8 cellular contexts compared by ENCODE assay signal in genomic region chr19:10510301-10510802, GRCh38. TPM values are rescaled to one million over a fixed set of nuclear protein-coding genes. Genes with fewer than 3 reads are reported as not detected.
DNase-seq lines count a peak whose midpoint lies in the region; ATAC-seq and TF ChIP-seq lines count a peak whose summit lies in the region.

No MANE protein-coding gene starts in this region.

- no peaks in the 10 kb centered on the region for H3K4me1 ChIP-seq in hepatocyte (ENCODE audit: insufficient read depth)

- ATAC-seq in HG02798 (IDR thresholded peaks at IDR 0.05; ENCODE audit: poor library complexity, unreplicated experiment) (no peak), HG03460 (IDR thresholded peaks at IDR 0.05; ENCODE audit: unreplicated experiment) (no peak)

- 13% methylated on average over 15 of the region's 15 CpGs for WGBS in hepatocyte (ENCODE audit: low lambda C conversion rate, missing lambda C conversion rate)

- H3K36me3 ChIP-seq in hepatocyte (replicated peaks; ENCODE audit: insufficient read depth, low read depth) = no peaks in the 10 kb centered on the region

- no peak overlapping the region for H3K4me3 ChIP-seq in hepatocyte

- DNase-seq in EH (ENCODE audit: low read depth) (peak; percentile 18), NCI-H446 treated with DMSO at 0.1 percent for 48 hours (lab: John Stamatoyannopoulos, UW) (peak; percentile 13), hepatocyte (ENCODE audit: low spot score) (peak; percentile 30), globus pallidus (ENCODE audit: low spot score) (no peak)
- DNase-seq in activated effector memory CD4-positive, alpha-beta T cell treated with Interleukin-2 at 50 U/mL for 16 hours = peak; percentile 47
- peak; percentile 39 for DNase-seq in stimulated activated CD8-positive, alpha-beta memory T cell treated with anti-CD3 and anti-CD28 coated beads, Interleukin-15, amount 100 ng/mL, for 1 hour (ENCODE audit: low read depth)

- H3K27me3 ChIP-seq in hepatocyte = peaks cover 36% of the 10 kb centered on the region

- H3K79me2 ChIP-seq in hepatocyte = no peaks in the 10 kb centered on the region

- peak overlapping the region; percentile 54 for H3K4me2 ChIP-seq in hepatocyte

- no peaks in the 10 kb centered on the region for H4K20me1 ChIP-seq in hepatocyte (ENCODE audit: insufficient read depth, poor library complexity, severe bottlenecking)

- H3K9me3 ChIP-seq in hepatocyte (ENCODE audit: low read depth) = no peaks in the 10 kb centered on the region

- H3K9me2 ChIP-seq in hepatocyte (replicated peaks; ENCODE audit: insufficient read depth) = no peaks in the 10 kb centered on the region

- H3K27ac ChIP-seq in hepatocyte = no peak overlapping the region

- peak; percentile 65 for TF ChIP-seq CTCF in hepatocyte (IDR thresholded peaks at IDR 0.05; ENCODE audit: poor library complexity)

- no peak overlapping the region for H2AFZ ChIP-seq in hepatocyte

RNA-seq across cellular contexts. Expression of gene S1PR5, which starts 6.9 kb away (rescaled TPM):
- 0.17 and 0.56 TPM in 2 replicates for total RNA-seq in hepatocyte
- 0.38 and 0.75 TPM in 2 replicates for polyA plus RNA-seq in hepatocyte

RNA-seq across cellular contexts. Expression of gene KEAP1, which starts 7.2 kb away (rescaled TPM):
- total RNA-seq in hepatocyte = 47.2 and 48.2 TPM in 2 replicates
- polyA plus RNA-seq in hepatocyte = 44.7 and 66.8 TPM in 2 replicates

RNA-seq across cellular contexts. Expression of gene ATG4D, which starts 33.4 kb away (rescaled TPM):
- total RNA-seq in hepatocyte = 13.1 and 24.1 TPM in 2 replicates
- 34.5 and 40.0 TPM in 2 replicates for polyA plus RNA-seq in hepatocyte

RNA-seq across cellular contexts. Expression of gene KRI1, which starts 55.5 kb away (rescaled TPM):
- total RNA-seq in hepatocyte = 7.8 and 9.2 TPM in 2 replicates
- 18.3 and 22.0 TPM in 2 replicates for polyA plus RNA-seq in hepatocyte

RNA-seq across cellular contexts. Expression of gene CDKN2D, which starts 58.4 kb away (rescaled TPM):
- total RNA-seq in hepatocyte = 5.0 and 6.4 TPM in 2 replicates
- polyA plus RNA-seq in hepatocyte = 13.9 and 15.0 TPM in 2 replicates
